Comparison of ENCODE assay signal across 26 cellular contexts in genomic region chr14:82595466-82595865, GRCh38.
"Had no signal": no experiment of that assay in that cellular context is flagged by ENCODE, and none has a peak within 500 bp of the region (broad histone marks: within the 10 kb centered on the region; RNA-seq: fewer than 3 reads in every experiment).

No MANE protein-coding gene starts in this region.

- H3K9me3 ChIP-seq: left lung, lower lobe of right lung, pancreas, prostate gland, suprapubic skin, thoracic aorta, uterus had no signal

- H3K36me3 ChIP-seq: left lung, lower lobe of right lung, pancreas, prostate gland, spleen, suprapubic skin, thoracic aorta, tibial artery, uterus had no signal

- H3K27me3 ChIP-seq: left lung, pancreas, spleen, suprapubic skin, tibial artery, uterus had no signal

- ATAC-seq: left colon; left lung; lower lobe of right lung; naive thymus-derived CD8-positive, alpha-beta T cell; pancreas; right cardiac atrium; sciatic nerve; stimulated activated effector memory CD8-positive, alpha-beta T cell treated with anti-CD3 and anti-CD28 coated beads, Interleukin-12 subunit alpha, Interleukin-12 subunit beta, amount 100 ng/mL, for 72 hours had no signal

- H3K27ac ChIP-seq: left lung, lower lobe of right lung, pancreas, prostate gland, skin epidermis, spleen, suprapubic skin, thoracic aorta, tibial artery, uterus had no signal

- DNase-seq: hypothalamus; immature natural killer cell; kidney; left colon; left lung; lower lobe of right lung; mammary epithelial cell; mesenchymal stem cell; naive thymus-derived CD8-positive, alpha-beta T cell; nucleus accumbens; pancreas; posterior cingulate gyrus; retina; right cardiac atrium; spleen; stimulated activated CD4-positive, alpha-beta T cell treated with anti-CD3 and anti-CD28 coated beads, Interleukin-4, amount 100 ng/mL, for 24 hours; stimulated activated naive CD4-positive, alpha-beta T cell; tibial artery; trophoblast cell; uterus had no signal

- H3K4me1 ChIP-seq: left lung, lower lobe of right lung, pancreas, prostate gland, spleen, suprapubic skin, tibial artery, uterus had no signal

- H3K4me3 ChIP-seq: left lung, lower lobe of right lung, pancreas, prostate gland, skin epidermis, spleen, suprapubic skin, thoracic aorta, tibial artery, uterus had no signal
